Comparison of ENCODE assay signal across 17 cellular contexts in genomic region chr6:1525364-1526038, GRCh38.
DNase-seq lines count a peak whose midpoint lies in the region; ATAC-seq and TF ChIP-seq lines count a peak whose summit lies in the region.
"Had no signal": no experiment of that assay in that cellular context is flagged by ENCODE, and none has a peak within 500 bp of the region (broad histone marks: within the 10 kb centered on the region; RNA-seq: fewer than 3 reads in every experiment).

No MANE protein-coding gene starts in this region.

- peaks cover 4% of the 10 kb centered on the region for H3K27me3 Mint-ChIP-seq in brain

- H3K27ac ChIP-seq in HCT116 (ENCODE audit: low read depth, low read length) (no peak overlapping the region), layer of hippocampus (ENCODE audit: low read depth, low read length) (peak overlapping the region; percentile 73), suprapubic skin (peak overlapping the region; percentile 78)
- H3K27ac ChIP-seq: SJCRH30 had no signal

- POLR2A ChIA-PET in HCT116 (lab: Charles Lee), result no interaction called here

- H3K4me3 Mint-ChIP-seq in brain, result peak overlapping the region in 1 of 5 experiments; percentile 9
- H3K4me3 Mint-ChIP-seq: activated CD8-positive, alpha-beta T cell treated with anti-CD3 and anti-CD28 coated beads, Interleukin-2, amount 10 ng/mL, durations not matched to agents 7 days and 5 days; GM23338 had no signal

- no peaks in the 10 kb centered on the region for H4K20me1 ChIP-seq in HCT116 (ENCODE audit: insufficient read depth)

- WGBS in suprapubic skin, result 57% methylated on average over 12 of the region's 14 CpGs

- RAD21 ChIA-PET in HCT116 (lab: Charles Lee; ENCODE audit: low non-redundant PET in 1 of 2, low total read pairs in 2 of 2, uncharacterized antibody in 2 of 2, unreplicated experiment in 2 of 2), result no interaction called here

- no peaks in the 10 kb centered on the region for H3K36me3 Mint-ChIP-seq in brain
- H3K36me3 Mint-ChIP-seq: CD4-positive, CD25-positive, alpha-beta regulatory T cell had no signal

- intact Hi-C loops in HCT116 (cut with micrococcal nuclease), result no loop called here

- H3K27me3 ChIP-seq in HCT116 (ENCODE audit: insufficient read depth, low read length) (no peaks in the 10 kb centered on the region), layer of hippocampus (ENCODE audit: control insufficient read depth, insufficient read depth, low read length) (no peaks in the 10 kb centered on the region), suprapubic skin (peaks cover 16% of the 10 kb centered on the region)
- H3K27me3 ChIP-seq: SJCRH30, testis had no signal

- peak overlapping the region; percentile 28 to 97 (median 93) for H3K27ac Mint-ChIP-seq in brain
- H3K27ac Mint-ChIP-seq: GM23338 had no signal

- no peak overlapping the region for H3K4me2 ChIP-seq in HCT116 (ENCODE audit: low read length)
- H3K4me2 ChIP-seq: GM23338 had no signal

- TF ChIP-seq CTCF in HCT116 (IDR thresholded peaks at IDR 0.05 in 2 of 3, conservative IDR thresholded peaks at IDR 0.05 in 1 of 3; ENCODE audit: borderline replicate concordance in 1 of 3, insufficient read depth in 1 of 3, low read depth in 2 of 3, low read length in 2 of 3) (no peak), brain (conservative IDR thresholded peaks at IDR 0.05) (no peak), suprapubic skin (IDR thresholded peaks at IDR 0.05) (no peak)

- H3K9me2 ChIP-seq in HCT116 (ENCODE audit: insufficient read depth), result no peaks in the 10 kb centered on the region

- H3K4me1 Mint-ChIP-seq in brain, result peaks cover 28% of the 10 kb centered on the region

- H3K36me3 ChIP-seq in HCT116 (ENCODE audit: control insufficient read depth in 1 of 2, insufficient read depth in 2 of 2, low read length in 2 of 2) (no peaks in the 10 kb centered on the region), suprapubic skin (no peaks in the 10 kb centered on the region)
- H3K36me3 ChIP-seq: esophagus muscularis mucosa, SJCRH30 had no signal

- no peak overlapping the region for H3K9ac ChIP-seq in HCT116 (ENCODE audit: low read length)

- TF ChIP-seq POLR2A in HCT116 (IDR thresholded peaks at IDR 0.05; ENCODE audit: borderline replicate concordance, extremely low read depth, insufficient read depth, insufficient read length) (no peak), suprapubic skin (IDR thresholded peaks at IDR 0.05) (no peak)

- no peaks in the 10 kb centered on the region for H3K79me2 ChIP-seq in HCT116 (ENCODE audit: insufficient read depth, low read length)

- ATAC-seq in HCT116, result no peak
- no peak for ATAC-seq in GM21390 (IDR thresholded peaks at IDR 0.05; ENCODE audit: unreplicated experiment)
- ATAC-seq: activated CD8-positive, alpha-beta T cell treated with anti-CD3 and anti-CD28 coated beads, Interleukin-2, amount 10 ng/mL, durations not matched to agents 7 days and 5 days; GM23338; left lobe of liver had no signal

- H3K4me1 ChIP-seq in HCT116 (ENCODE audit: control insufficient read depth in 1 of 2, insufficient read depth in 2 of 2, low read length in 2 of 2) (peaks cover 0 to 8% of the 10 kb centered on the region in 2 experiments; a peak in 2 of 4 replicates), suprapubic skin (peaks cover 26% of the 10 kb centered on the region)

- no peaks in the 10 kb centered on the region for H3K9me3 ChIP-seq in HCT116 (ENCODE audit: control insufficient read depth in 1 of 2, insufficient read depth in 1 of 2, low read depth in 1 of 2, low read length in 2 of 2)
- no peaks in the 10 kb centered on the region for H3K9me3 ChIP-seq in suprapubic skin
- H3K9me3 ChIP-seq: esophagus muscularis mucosa, SJCRH30, testis had no signal

- BruUV-seq in HCT116 (replicated peaks; lab: Mats Ljungman, UMichigan), result no TSS peak

- peaks cover 0 to 10% (median 0%) of the 10 kb centered on the region in 5 experiments for H3K9me3 Mint-ChIP-seq in brain

- TF ChIP-seq EP300 in suprapubic skin (IDR thresholded peaks at IDR 0.05), result no peak

- no peak overlapping the region for H3K4me3 ChIP-seq in HCT116 (replicated peaks in 1 of 2; ENCODE audit: low read depth in 1 of 2, low read length in 2 of 2)
- H3K4me3 ChIP-seq in suprapubic skin, result no peak overlapping the region
- H3K4me3 ChIP-seq: esophagus muscularis mucosa, GM23338, SJCRH30 had no signal

- DNase-seq in HCT116 (ENCODE audit: low read depth, low spot score) (no peak), suprapubic skin (ENCODE audit: low spot score in 2 of 2) (no peak), SKM-1 (lab: John Stamatoyannopoulos, UW; ENCODE audit: unreplicated experiment) (no peak)
- no peak for DNase-seq in effector CD8-positive, alpha-beta T cell (lab: John Stamatoyannopoulos, UW)
- DNase-seq: activated CD8-positive, alpha-beta T cell treated with anti-CD3 and anti-CD28 coated beads, Interleukin-2, amount 10 ng/mL, durations not matched to agents 7 days and 5 days; aorta; CD4-positive, CD25-positive, alpha-beta regulatory T cell; NCI-H2029; NCI-H524 treated with DMSO at 0.1 percent for 48 hours; SJCRH30; testis had no signal

- no peak overlapping the region for H2AFZ ChIP-seq in HCT116 (ENCODE audit: low read depth, low read length, poor library complexity, severe bottlenecking)

- 0 out of 2 replicates have a peak, but pooled peaks have one; percentile 3 for TF ChIP-seq RAD21 in HCT116 (IDR thresholded peaks at IDR 0.05; ENCODE audit: low read depth)

- CTCF ChIA-PET in HCT116 (lab: Charles Lee), result no interaction called here

TF ChIP-seq in HCT116, 20 proteins besides CTCF, POLR2A, EP300 and RAD21:
- no peak for TF ChIP-seq MAX (IDR thresholded peaks at IDR 0.05)
- TF ChIP-seq SP1 (IDR thresholded peaks at IDR 0.05; ENCODE audit: low read depth), result no peak
- TF ChIP-seq EZH2 (IDR thresholded peaks at IDR 0.05), result no peak
- TF ChIP-seq EGR1 (IDR thresholded peaks at IDR 0.05; ENCODE audit: low read depth), result no peak
- no peak for TF ChIP-seq ZNF274 (IDR thresholded peaks at IDR 0.05; ENCODE audit: low read depth, low read length)
- TF ChIP-seq YY1 (IDR thresholded peaks at IDR 0.05; ENCODE audit: extremely low read depth, insufficient replicate concordance, low read depth, low read length), result no peak
- no peak for TF ChIP-seq CBX3 (IDR thresholded peaks at IDR 0.05; ENCODE audit: low read depth)
- no peak for TF ChIP-seq POLR2AphosphoS5 (IDR thresholded peaks at IDR 0.05; ENCODE audit: low read depth, low read length)
- no peak for TF ChIP-seq ZBTB33 (IDR thresholded peaks at IDR 0.05; ENCODE audit: extremely low read depth, insufficient replicate concordance, low read length)
